ENCODE assay signal across 1 cellular context in the genomic region with DNA sequence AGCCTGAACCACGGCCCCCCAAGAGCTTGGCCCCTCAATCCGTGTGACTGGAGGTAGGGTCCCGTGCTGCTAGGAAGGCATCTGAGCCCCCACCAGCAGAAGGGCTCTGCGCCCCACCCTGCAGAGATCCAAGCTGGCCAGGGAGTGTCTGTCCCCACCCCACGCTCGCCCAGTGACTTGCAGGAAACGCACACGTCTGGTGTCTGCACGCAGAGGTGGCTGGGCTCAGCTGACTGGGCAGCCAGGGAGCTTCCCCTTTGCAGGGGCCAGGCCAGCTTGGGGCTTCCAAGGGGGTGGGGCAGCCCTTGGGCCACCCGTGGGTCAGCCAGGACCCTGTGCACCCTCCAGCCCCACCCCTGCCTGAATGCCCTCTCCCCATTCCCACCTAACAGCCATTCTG.
TF ChIP-seq lines count a peak whose summit lies in the region.

No MANE protein-coding gene starts in this region.

TF ChIP-seq in WTC11, 78 proteins besides CTCF, POLR2A, EP300 and RAD21 (continued from another document):
- TF ChIP-seq, protein P1, sequence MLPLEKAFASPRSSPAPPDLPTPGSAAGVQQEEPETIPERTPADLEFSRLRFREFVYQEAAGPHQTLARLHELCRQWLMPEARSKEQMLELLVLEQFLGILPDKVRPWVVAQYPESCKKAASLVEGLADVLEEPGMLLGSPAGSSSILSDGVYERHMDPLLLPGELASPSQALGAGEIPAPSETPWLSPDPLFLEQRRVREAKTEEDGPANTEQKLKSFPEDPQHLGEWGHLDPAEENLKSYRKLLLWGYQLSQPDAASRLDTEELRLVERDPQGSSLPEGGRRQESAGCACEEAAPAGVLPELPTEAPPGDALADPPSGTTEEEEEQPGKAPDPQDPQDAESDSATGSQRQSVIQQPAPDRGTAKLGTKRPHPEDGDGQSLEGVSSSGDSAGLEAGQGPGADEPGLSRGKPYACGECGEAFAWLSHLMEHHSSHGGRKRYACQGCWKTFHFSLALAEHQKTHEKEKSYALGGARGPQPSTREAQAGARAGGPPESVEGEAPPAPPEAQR (CRISPR knock-in tag; IDR thresholded peaks at IDR 0.05): no peak
- no peak for TF ChIP-seq TCF7 (CRISPR knock-in tag; IDR thresholded peaks at IDR 0.05; ENCODE audit: low read depth)
- no peak for TF ChIP-seq ZNF121 (CRISPR knock-in tag; IDR thresholded peaks at IDR 0.05)
- no peak for TF ChIP-seq GRHL2 (CRISPR knock-in tag; IDR thresholded peaks at IDR 0.05; ENCODE audit: insufficient replicate concordance, severe bottlenecking)
- no peak for TF ChIP-seq TP53 (CRISPR knock-in tag; IDR thresholded peaks at IDR 0.05)
- TF ChIP-seq, protein P2, sequence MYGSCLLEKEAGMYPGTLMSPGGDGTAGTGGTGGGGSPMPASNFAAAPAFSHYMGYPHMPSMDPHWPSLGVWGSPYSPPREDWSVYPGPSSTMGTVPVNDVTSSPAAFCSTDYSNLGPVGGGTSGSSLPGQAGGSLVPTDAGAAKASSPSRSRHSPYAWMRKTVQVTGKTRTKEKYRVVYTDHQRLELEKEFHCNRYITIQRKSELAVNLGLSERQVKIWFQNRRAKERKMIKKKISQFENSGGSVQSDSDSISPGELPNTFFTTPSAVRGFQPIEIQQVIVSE (CRISPR knock-in tag; IDR thresholded peaks at IDR 0.05; ENCODE audit: borderline replicate concordance): no peak
- no peak for TF ChIP-seq ZNF671 (CRISPR knock-in tag; IDR thresholded peaks at IDR 0.05)
- TF ChIP-seq MLX (CRISPR knock-in tag; IDR thresholded peaks at IDR 0.05): no peak
